Comparison of ENCODE assay signal across 9 cellular contexts in the genomic region with DNA sequence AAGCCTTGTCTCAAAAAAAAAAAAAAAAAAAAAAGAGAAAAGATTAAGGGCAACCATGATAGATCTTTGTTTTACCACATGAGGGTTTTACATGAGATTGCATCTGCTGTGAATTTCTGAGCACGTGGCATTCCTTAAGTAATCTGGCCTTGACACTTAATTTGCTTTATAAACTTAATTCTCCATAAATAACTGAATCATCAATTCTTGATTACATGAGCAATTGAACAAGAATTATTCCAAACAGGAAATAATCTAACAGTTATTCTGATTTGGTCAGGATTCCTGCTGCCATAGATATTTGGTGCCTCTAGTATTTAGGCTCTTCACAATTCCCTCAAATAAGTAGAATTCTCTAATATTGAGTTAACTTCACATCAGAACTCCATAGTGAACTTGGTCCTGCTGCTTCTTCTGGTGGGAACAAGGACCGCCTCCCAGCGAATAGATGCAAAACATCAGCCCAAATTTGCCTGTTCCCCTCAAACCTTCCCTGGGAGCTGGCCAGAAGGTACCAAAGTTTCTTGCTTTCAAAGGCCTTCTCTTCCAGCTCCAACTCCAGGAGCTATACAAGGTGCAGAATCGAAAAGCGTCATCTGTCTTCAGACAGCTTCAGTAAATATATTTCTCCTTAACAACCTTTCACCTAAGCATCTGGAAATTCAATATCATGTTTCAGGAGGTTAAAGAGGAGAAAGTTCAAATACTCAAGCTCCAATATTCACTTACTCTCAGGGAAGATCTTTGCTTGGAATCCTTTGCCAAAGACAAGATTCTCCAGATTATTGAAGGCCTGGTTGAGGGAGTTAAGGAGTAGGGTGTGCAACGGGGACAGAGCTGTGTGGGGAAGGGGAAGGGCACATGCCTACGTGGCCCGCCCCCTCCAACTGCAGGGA. TPM values are rescaled to one million over a fixed set of nuclear protein-coding genes. Genes with fewer than 3 reads are reported as not detected.
DNase-seq lines count a peak whose midpoint lies in the region; ATAC-seq, FAIRE-seq and TF ChIP-seq lines count a peak whose summit lies in the region.
"Had no signal": no experiment of that assay in that cellular context is flagged by ENCODE, and none has a peak within 500 bp of the region (broad histone marks: within the 10 kb centered on the region; RNA-seq: fewer than 3 reads in every experiment).

No MANE protein-coding gene starts in this region.

- no peak overlapping the region for H2AK5ac ChIP-seq in trophoblast cell (ENCODE audit: low read length)

- DNase-seq in activated T-cell treated with anti-CD3 and anti-CD28 coated beads, Interleukin-2, amount 50 U/mL, for 24 hours: peak; percentile 8
- DNase-seq in activated T-cell treated with anti-CD3 and anti-CD28 coated beads, Interleukin-2, amount 50 U/mL, for 1 hour: no peak
- DNase-seq in SJSA1 (ENCODE audit: low read depth in 1 of 2, low spot score in 2 of 2): peak in 1 of 2 experiments; percentile 12
- peak; percentile 53 for DNase-seq in esophagus muscularis mucosa (ENCODE audit: extremely low spot score)
- no peak for DNase-seq in trophoblast cell
- DNase-seq in RCC 7860 (ENCODE audit: low spot score): no peak
- DNase-seq in epidermal melanocyte (ENCODE audit: insufficient read length, low spot score): no peak

- H2BK12ac ChIP-seq in trophoblast cell (ENCODE audit: low read length): no peak overlapping the region

- H3K79me2 ChIP-seq in trophoblast cell (ENCODE audit: control insufficient read depth, insufficient read depth, low read length, poor library complexity): peaks cover 5% of the 10 kb centered on the region

- H3K27ac ChIP-seq in SJSA1 (peak overlapping the region; percentile 79; the same call in 1 of the 2 replicates), esophagus muscularis mucosa (replicated peaks in 1 of 4) (peak overlapping the region; percentile 91 to 97 (median 94)), trophoblast cell (ENCODE audit: low read depth, low read length) (peak overlapping the region; percentile 52)

- H3K79me1 ChIP-seq in trophoblast cell (ENCODE audit: low read length): peaks cover 5% of the 10 kb centered on the region

- no peak for FAIRE-seq in RCC 7860 (lab: Jason Lieb, UNC)
- FAIRE-seq: colon had no signal

- TF ChIP-seq CTCF in esophagus muscularis mucosa (IDR thresholded peaks at IDR 0.05): no peak

- H4K12ac ChIP-seq in trophoblast cell (ENCODE audit: low read depth, low read length): peak overlapping the region; percentile 51

- H3K4me1 Mint-ChIP-seq in activated T-cell treated with anti-CD3 and anti-CD28 coated beads, Interleukin-2, amount 50 U/mL, for 24 hours (ENCODE audit: low read depth): peaks cover 65% of the 10 kb centered on the region

- ATAC-seq in GM21367 (IDR thresholded peaks at IDR 0.05; ENCODE audit: unreplicated experiment): no peak

- peak overlapping the region; percentile 72 for H4K91ac ChIP-seq in trophoblast cell (ENCODE audit: low read depth, low read length)

- no peaks in the 10 kb centered on the region for H3K27me3 Mint-ChIP-seq in activated T-cell treated with anti-CD3 and anti-CD28 coated beads, Interleukin-2, amount 50 U/mL, for 24 hours

- H3K9me3 ChIP-seq in SJSA1 (replicated peaks) (no peaks in the 10 kb centered on the region), esophagus muscularis mucosa (no peaks in the 10 kb centered on the region), trophoblast cell (ENCODE audit: insufficient read depth, low read depth, low read length) (no peaks in the 10 kb centered on the region)

- no peak overlapping the region for H2BK5ac ChIP-seq in trophoblast cell (ENCODE audit: low read depth, low read length, poor library complexity)

- WGBS in esophagus muscularis mucosa: 37% methylated on average over 8 of the region's 8 CpGs
- WGBS in trophoblast cell (ENCODE audit: extremely low coverage, insufficient coverage, insufficient read length): no CpG with 5 or more reads among the region's 8 CpGs

- no peak for TF ChIP-seq POLR2A in esophagus muscularis mucosa (IDR thresholded peaks at IDR 0.05; ENCODE audit: low read depth)

- peak overlapping the region; percentile 72 for H3K4me3 ChIP-seq in SJSA1
- H3K4me3 ChIP-seq in esophagus muscularis mucosa: peak overlapping the region; percentile 71 to 90 (median 84)
- H3K4me3 ChIP-seq in trophoblast cell (ENCODE audit: low read depth, low read length): peak overlapping the region; percentile 87

- peak overlapping the region; percentile 75 for H4K8ac ChIP-seq in trophoblast cell (ENCODE audit: low read depth, low read length)

- H3K36me3 Mint-ChIP-seq in activated T-cell treated with anti-CD3 and anti-CD28 coated beads, Interleukin-2, amount 50 U/mL, for 24 hours (ENCODE audit: low read depth): peaks cover 56% of the 10 kb centered on the region

- H3K4me1 ChIP-seq in SJSA1 (replicated peaks) (peaks cover 21% of the 10 kb centered on the region), esophagus muscularis mucosa (peaks cover 33 to 65% (median 49%) of the 10 kb centered on the region in 4 donors), trophoblast cell (ENCODE audit: control insufficient read depth in 1 of 2, insufficient read depth in 2 of 2, low read length in 2 of 2) (peaks cover 8 to 19% of the 10 kb centered on the region in 2 experiments)

- H3K36me3 ChIP-seq in SJSA1 (peaks cover 13% of the 10 kb centered on the region; the same call in 1 of the 2 replicates), esophagus muscularis mucosa (peaks cover 0 to 26% (median 23%) of the 10 kb centered on the region in 4 donors), trophoblast cell (ENCODE audit: control insufficient read depth in 1 of 2, insufficient read depth in 2 of 2, low read length in 2 of 2) (peaks cover 8 to 14% of the 10 kb centered on the region in 2 experiments)

- H3K14ac ChIP-seq in trophoblast cell (ENCODE audit: low read length): peak overlapping the region; percentile 47

- intact Hi-C loops in esophagus muscularis mucosa (cut with DNase I): loop anchor here (5.0 kb wide), 1 partner anchor 45 kb away; a partner anchor contains a TSS

- no peak for TF ChIP-seq EP300 in esophagus muscularis mucosa (IDR thresholded peaks at IDR 0.05)

- peak overlapping the region; percentile 97 for H3K27ac Mint-ChIP-seq in activated T-cell treated with anti-CD3 and anti-CD28 coated beads, Interleukin-2, amount 50 U/mL, for 24 hours

- H3K9me3 Mint-ChIP-seq in activated T-cell treated with anti-CD3 and anti-CD28 coated beads, Interleukin-2, amount 50 U/mL, for 24 hours: no peaks in the 10 kb centered on the region

- peak overlapping the region; percentile 92 for H3K9ac ChIP-seq in trophoblast cell (ENCODE audit: low read length)

- no peak overlapping the region for H3K23ac ChIP-seq in trophoblast cell (ENCODE audit: low read length)

- H3K4ac ChIP-seq in trophoblast cell (ENCODE audit: low read depth, low read length): peak overlapping the region; percentile 59

- peak overlapping the region; percentile 91 for H3K4me3 Mint-ChIP-seq in activated T-cell treated with anti-CD3 and anti-CD28 coated beads, Interleukin-2, amount 50 U/mL, for 24 hours

- peak overlapping the region; percentile 56 for H2AFZ ChIP-seq in trophoblast cell (ENCODE audit: insufficient read depth, low read length, poor library complexity)

- H3K18ac ChIP-seq in trophoblast cell (ENCODE audit: low read length): peak overlapping the region; percentile 30

- H3K27me3 ChIP-seq in SJSA1 (replicated peaks) (no peaks in the 10 kb centered on the region), esophagus muscularis mucosa (peaks cover 0 to 24% (median 14%) of the 10 kb centered on the region in 4 donors), trophoblast cell (ENCODE audit: insufficient read depth, low read length) (no peaks in the 10 kb centered on the region)

- H3K4me2 ChIP-seq in trophoblast cell (ENCODE audit: low read length): peak overlapping the region; percentile 67

- H2BK120ac ChIP-seq in trophoblast cell (ENCODE audit: insufficient read depth, low read length, poor library complexity): peak overlapping the region; percentile 20

RNA-seq across cellular contexts. Expression of a gene that starts 1.0 kb away (rescaled TPM):
- 61.7 and 94.8 TPM in 2 replicates for total RNA-seq in SJSA1 (2014; rRNA removed; shearing (Covaris generic))
- 100 to 1,000 TPM in 2 of 4 donors, 10 to 100 TPM in 2; 76.0 to 146 (median 108) TPM for total RNA-seq in esophagus muscularis mucosa
- 237 TPM in 2 replicates for polyA plus RNA-seq in trophoblast cell (2013)

RNA-seq across cellular contexts. Expression of a gene that starts 1.6 kb away (rescaled TPM):
- total RNA-seq in SJSA1 (2014; rRNA removed; shearing (Covaris generic)): 0.21 and 1.1 TPM in 2 replicates
- total RNA-seq in esophagus muscularis mucosa: 1 to 10 TPM in 1 of 4 donors, under 1 TPM in 2, not detected in 1; 0.13 to 1.7 (median 0.17) TPM
- 0.81 and 0.85 TPM in 2 replicates for polyA plus RNA-seq in trophoblast cell (2013)

RNA-seq across cellular contexts. Expression of a gene that starts 31.8 kb away (rescaled TPM):
- total RNA-seq in SJSA1 (2014; rRNA removed; shearing (Covaris generic)): 40.7 and 76.6 TPM in 2 replicates
- total RNA-seq in esophagus muscularis mucosa: 100 to 1,000 TPM in 2 of 4 donors, 10 to 100 TPM in 2; 54.5 to 176 (median 80.6) TPM
- polyA plus RNA-seq in trophoblast cell (2013): 143 and 148 TPM in 2 replicates

RNA-seq across cellular contexts. Expression of a gene that starts 35.6 kb away (rescaled TPM):
- 3.2 and 5.4 TPM in 2 replicates for total RNA-seq in SJSA1 (2014; rRNA removed; shearing (Covaris generic))
- total RNA-seq in esophagus muscularis mucosa: 10 to 100 TPM; 16.2 to 37.4 (median 23.4) TPM
- polyA plus RNA-seq in trophoblast cell (2013): 59.1 and 60.6 TPM in 2 replicates

RNA-seq across cellular contexts. Expression of a gene that starts 36.4 kb away (rescaled TPM):
- total RNA-seq in SJSA1 (2014; rRNA removed; shearing (Covaris generic)): 69.7 and 86.0 TPM in 2 replicates
- total RNA-seq in esophagus muscularis mucosa: 10 to 100 TPM; 34.1 to 52.8 (median 38.0) TPM
- polyA plus RNA-seq in trophoblast cell (2013): 39.6 and 40.4 TPM in 2 replicates

Comparison
In these comparisons a context has a peak if more than half of its experiments do, and no peak if none do; other contexts are left out.
1. DNase-seq: peak in activated T-cell treated with anti-CD3 and anti-CD28 coated beads, Interleukin-2, amount 50 U/mL, for 24 hours (single experiment) and esophagus muscularis mucosa (single experiment); none in activated T-cell treated with anti-CD3 and anti-CD28 coated beads, Interleukin-2, amount 50 U/mL, for 1 hour (single experiment), trophoblast cell (0 of 2), RCC 7860 (single experiment) and epidermal melanocyte (single experiment).
2. Peak in every context shown above with its lines, with median percentiles within 50 percentile points of each other: H3K27ac ChIP-seq and H3K4me3 ChIP-seq.